Comparison of ENCODE assay signal across 8 cellular contexts in the genomic region with DNA sequence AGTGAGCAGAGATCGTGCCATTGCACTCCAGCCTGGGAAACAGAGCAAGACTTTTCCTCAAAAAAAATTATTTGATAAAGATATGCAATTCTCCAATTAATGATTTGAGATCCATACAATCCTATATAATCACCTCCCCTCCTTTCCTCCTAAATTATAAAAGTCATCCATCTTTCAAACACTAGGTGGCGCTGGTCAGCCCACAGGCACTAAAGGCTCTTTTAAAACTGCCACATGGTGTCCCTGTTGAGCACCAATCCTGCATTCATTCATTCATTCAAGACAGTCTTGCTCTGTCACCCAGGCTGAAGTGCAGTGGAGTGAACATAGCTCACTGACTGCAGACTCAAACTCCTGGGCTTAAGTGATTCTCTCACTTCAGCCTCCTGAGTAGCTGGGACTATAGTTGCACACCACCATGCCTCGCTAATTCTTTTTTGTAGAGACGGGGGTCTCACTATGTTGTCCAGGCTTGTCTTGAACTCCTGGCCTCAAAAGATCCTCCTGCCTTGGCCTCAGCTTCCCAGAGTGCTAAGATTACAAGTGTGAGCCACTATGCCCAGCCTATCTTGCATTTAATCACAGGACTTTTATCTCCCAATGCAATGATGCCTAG. TPM values are rescaled to one million over a fixed set of nuclear protein-coding genes. Genes with fewer than 3 reads are reported as not detected.
A peak's percentile ranks its signal among the peaks of the same experiment; 100 is the strongest.
DNase-seq lines count a peak whose midpoint lies in the region; ATAC-seq and TF ChIP-seq lines count a peak whose summit lies in the region.

No MANE protein-coding gene starts in this region.

- 48 to 69% (median 53%) methylated on average over 4 of the region's 4 CpGs for WGBS in spleen, 5 donors

- no peak overlapping the region for H3K4me3 ChIP-seq in spleen

- ATAC-seq in HG02885 (IDR thresholded peaks at IDR 0.05; ENCODE audit: poor library complexity, unreplicated experiment) = peak; percentile 71
- ATAC-seq in activated T-cell treated with anti-CD3 and anti-CD28 coated beads, Interleukin-2, amount 50 U/mL, for 72 hours (replicated peaks in 1 of 2) = peak; percentile 50 to 54
- no peak for ATAC-seq in HG02970 (IDR thresholded peaks at IDR 0.05; ENCODE audit: low FRiP score, unreplicated experiment)

- no peak overlapping the region for H3K4me3 Mint-ChIP-seq in activated T-cell treated with anti-CD3 and anti-CD28 coated beads, Interleukin-2, amount 50 U/mL, for 72 hours

- peaks cover 8% of the 10 kb centered on the region for H3K27me3 Mint-ChIP-seq in activated T-cell treated with anti-CD3 and anti-CD28 coated beads, Interleukin-2, amount 50 U/mL, for 72 hours (ENCODE audit: low read depth)

- H3K27me3 ChIP-seq in spleen (replicated peaks in 1 of 7) = peaks cover 0 to 20% (median 0%) of the 10 kb centered on the region in 7 donors

- no peak overlapping the region for H3K27ac ChIP-seq in spleen

- in situ Hi-C loops in G401 (cut with HindIII; ENCODE audit: low sequenced_read_pairs) = no loop called here

- H3K9me3 ChIP-seq in spleen = no peaks in the 10 kb centered on the region

- H3K4me1 ChIP-seq in spleen = no peaks in the 10 kb centered on the region

- TF ChIP-seq CTCF in spleen (IDR thresholded peaks at IDR 0.05 in 8 of 11, conservative IDR thresholded peaks at IDR 0.05 in 3 of 11) = peak; percentile 9 to 78 (median 56)

- peaks cover 6% of the 10 kb centered on the region for H3K4me1 Mint-ChIP-seq in activated T-cell treated with anti-CD3 and anti-CD28 coated beads, Interleukin-2, amount 50 U/mL, for 72 hours (ENCODE audit: low read depth)

- intact Hi-C loops in head of caudate nucleus (cut with DNase I) = no loop called here
- intact Hi-C loops in spleen (cut with DNase I; ENCODE audit: low total_unique reads) = no loop called here

- H3K36me3 ChIP-seq in spleen = no peaks in the 10 kb centered on the region

- TF ChIP-seq POLR2A in spleen (IDR thresholded peaks at IDR 0.05) = no peak

- no peaks in the 10 kb centered on the region for H3K36me3 Mint-ChIP-seq in activated T-cell treated with anti-CD3 and anti-CD28 coated beads, Interleukin-2, amount 50 U/mL, for 72 hours (ENCODE audit: insufficient read depth in 2 of 2)

- H3K27ac Mint-ChIP-seq in activated T-cell treated with anti-CD3 and anti-CD28 coated beads, Interleukin-2, amount 50 U/mL, for 72 hours = no peak overlapping the region

- DNase-seq in A172 (ENCODE audit: low spot score) (peak; percentile 70), G401 (ENCODE audit: low spot score) (peak; percentile 35), NCI-H82 (lab: John Stamatoyannopoulos, UW) (peak; percentile 81), head of caudate nucleus (peak in 24 of 42 donors; percentile 9 to 76 (median 43)), spleen (no peak)
- peak; percentile 45 to 52 for DNase-seq in activated T-cell treated with anti-CD3 and anti-CD28 coated beads, Interleukin-2, amount 50 U/mL, for 72 hours

- H3K9me3 Mint-ChIP-seq in activated T-cell treated with anti-CD3 and anti-CD28 coated beads, Interleukin-2, amount 50 U/mL, for 72 hours = no peaks in the 10 kb centered on the region

RNA-seq across cellular contexts. Expression of a gene that starts 58.7 kb away (rescaled TPM):
- 0.24 and 0.91 TPM in 2 replicates for total RNA-seq in A172 (2014; rRNA removed; shearing (Covaris generic))
- total RNA-seq in G401 (2014; rRNA removed; shearing (Covaris generic)) = 0.07 TPM in 1 of 2 replicates, not detected in the other
- under 1 TPM; 0.09 to 0.24 TPM for total RNA-seq in activated T-cell treated with anti-CD3 and anti-CD28 coated beads, Interleukin-2, amount 50 U/mL, for 72 hours
- under 1 TPM in 5 of 7 donors, not detected in 2; 0.07 to 0.26 (median 0.13) TPM for total RNA-seq in spleen
- under 1 TPM; 0.02 to 0.03 (median 0.03) TPM for polyA plus RNA-seq in spleen
